3 cellular contexts compared by ENCODE assay signal in the genomic region with DNA sequence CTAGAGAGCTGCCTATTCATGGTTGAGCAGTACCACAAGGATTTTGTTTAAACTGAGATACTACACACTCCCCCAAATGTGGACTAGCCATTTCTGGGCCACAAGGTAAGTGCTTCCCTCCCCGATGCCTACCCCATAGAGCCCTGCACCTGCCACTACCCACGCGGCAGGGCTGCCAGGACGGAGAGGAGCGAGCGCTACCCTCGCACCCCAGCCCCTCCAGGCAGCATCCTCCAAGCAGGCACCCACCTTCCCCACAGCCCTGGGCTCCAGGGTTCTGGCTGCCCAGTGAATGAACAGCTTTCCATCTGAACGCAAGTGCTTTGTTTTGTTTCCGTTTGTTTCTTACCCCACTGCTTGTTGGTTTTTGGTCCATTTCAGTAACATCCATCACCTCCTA.
"Had no signal": no experiment of that assay in that cellular context is flagged by ENCODE, and none has a peak within 500 bp of the region (broad histone marks: within the 10 kb centered on the region; RNA-seq: fewer than 3 reads in every experiment).

No MANE protein-coding gene starts in this region.

- DNase-seq: GDM1, GF-D8 had no signal

- H3K4me3 ChIP-seq: GM12878 had no signal

- ATAC-seq: GM12878 had no signal
